Comparison of ENCODE assay signal across 1 cellular context in genomic region chr1:32770741-32771548, GRCh38.
TF ChIP-seq lines count a peak whose summit lies in the region.

No MANE protein-coding gene starts in this region.

TF ChIP-seq in K562, 482 proteins besides CTCF, POLR2A, EP300 and RAD21 (continued from another document):
- TF ChIP-seq CUX1 (CRISPR knock-in tag; IDR thresholded peaks at IDR 0.05) (no peak), MAFF (IDR thresholded peaks at IDR 0.05; ENCODE audit: low read length) (no peak), EGR1 (conservative IDR thresholded peaks at IDR 0.05) (peak; percentile 28; the same call in 1 of the 2 replicates), NFYB (IDR thresholded peaks at IDR 0.05; ENCODE audit: extremely low read depth, insufficient read length) (no peak), FOXK1 (CRISPR knock-in tag; IDR thresholded peaks at IDR 0.05; ENCODE audit: borderline replicate concordance) (no peak), TEAD4 (IDR thresholded peaks at IDR 0.05; ENCODE audit: low read length) (no peak), TEAD4 (CRISPR knock-in tag; IDR thresholded peaks at IDR 0.05; ENCODE audit: borderline replicate concordance) (no peak), JUN (IDR thresholded peaks at IDR 0.05; ENCODE audit: borderline replicate concordance, low read depth, low read length) (no peak), JUN (CRISPR knock-in tag; IDR thresholded peaks at IDR 0.05; ENCODE audit: borderline replicate concordance) (no peak), PHB (CRISPR knock-in tag; IDR thresholded peaks at IDR 0.05) (no peak), KDM1A (IDR thresholded peaks at IDR 0.05) (no peak), HNRNPL (IDR thresholded peaks at IDR 0.05; ENCODE audit: low read depth, low read length) (no peak), MXD1 (CRISPR knock-in tag; IDR thresholded peaks at IDR 0.05; ENCODE audit: borderline replicate concordance, poor library complexity, severe bottlenecking) (no peak), POLR2G (IDR thresholded peaks at IDR 0.05; ENCODE audit: low read depth, low read length) (peak; percentile 44; the same call in 1 of the 2 replicates)
